Comparison of ENCODE assay signal across 12 cellular contexts in the genomic region with DNA sequence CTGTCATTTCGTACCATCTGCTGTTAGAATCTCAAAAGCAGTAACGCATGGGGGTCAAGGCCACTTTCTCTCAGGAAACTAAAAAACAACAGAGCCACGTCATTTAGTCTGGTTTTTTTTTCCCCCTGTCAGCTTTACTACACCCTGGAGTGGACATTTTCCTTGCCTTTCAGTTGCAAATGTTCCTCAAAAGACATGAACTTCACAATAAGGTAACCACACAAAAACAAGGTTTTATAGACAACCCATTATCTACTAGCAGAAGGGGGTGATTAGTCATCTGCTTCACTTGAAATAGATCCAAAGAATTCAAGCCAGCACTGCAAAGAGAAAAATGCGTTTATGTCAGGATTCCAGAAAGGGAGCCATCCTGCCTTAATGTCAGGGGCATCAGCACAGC.
DNase-seq lines count a peak whose midpoint lies in the region; ATAC-seq, FAIRE-seq and TF ChIP-seq lines count a peak whose summit lies in the region.
"Had no signal": no experiment of that assay in that cellular context is flagged by ENCODE, and none has a peak within 500 bp of the region (broad histone marks: within the 10 kb centered on the region; RNA-seq: fewer than 3 reads in every experiment).

No MANE protein-coding gene starts in this region.

- H3K9ac ChIP-seq in Karpas-422 (ENCODE audit: low read length) (no peak overlapping the region), kidney (ENCODE audit: low read length in 2 of 2) (no peak overlapping the region)

- intact Hi-C loops in left ventricle myocardium superior (cut with micrococcal nuclease) = no loop called here
- intact Hi-C loops in kidney (cut with DNase I) = no loop called here

- TF ChIP-seq CTCF in kidney (IDR thresholded peaks at IDR 0.05; ENCODE audit: borderline replicate concordance, extremely low read depth, insufficient read depth) = no peak

- no peaks in the 10 kb centered on the region for H3K27me3 ChIP-seq in Karpas-422 (ENCODE audit: low read length)

- H3K36me3 ChIP-seq in Karpas-422 (ENCODE audit: insufficient read depth, low read length) = no peaks in the 10 kb centered on the region
- H3K36me3 ChIP-seq in kidney (ENCODE audit: control insufficient read depth in 1 of 2, insufficient read depth in 2 of 2, low read length in 2 of 2) = no peaks in the 10 kb centered on the region

- H3K4me2 ChIP-seq in Karpas-422 (ENCODE audit: low read depth, low read length, poor library complexity, severe bottlenecking) = no peak overlapping the region

- DNase-seq in GM03348 (ENCODE audit: low spot score) (peak; percentile 74), NCI-H2227 treated with DMSO at 0.1 percent for 48 hours (lab: John Stamatoyannopoulos, UW) (peak; percentile 65), dermis blood vessel endothelial cell (peak; percentile 32), myocyte (ENCODE audit: low read depth) (peak; percentile 41), left ventricle myocardium superior (no peak), G401 (ENCODE audit: low spot score) (no peak), Karpas-422 (no peak), kidney (no peak)
- DNase-seq: activated CD8-positive, alpha-beta memory T cell treated with anti-CD3 and anti-CD28 coated beads, Interleukin-2, amount 50 U/mL, for 48 hours; midbrain; stimulated activated CD4-positive, alpha-beta T cell treated with anti-CD3 and anti-CD28 coated beads, Interleukin-15, amount 100 ng/mL, for 24 hours; SW 1271 had no signal

- no peaks in the 10 kb centered on the region for H3K9me3 ChIP-seq in Karpas-422 (ENCODE audit: low read length)
- H3K9me3 ChIP-seq in kidney (ENCODE audit: control insufficient read depth in 1 of 2, low read length in 2 of 2) = no peaks in the 10 kb centered on the region

- no peak overlapping the region for H2AFZ ChIP-seq in Karpas-422 (ENCODE audit: low read length)

- H3K9me2 ChIP-seq in Karpas-422 (replicated peaks; ENCODE audit: insufficient read depth, low read length) = no peaks in the 10 kb centered on the region

- in situ Hi-C loops in G401 (cut with HindIII; ENCODE audit: low sequenced_read_pairs) = no loop called here

- no peak overlapping the region for H3K4me3 ChIP-seq in Karpas-422 (ENCODE audit: low read length)
- H3K4me3 ChIP-seq in kidney (ENCODE audit: low read length in 2 of 2) = no peak overlapping the region

- no peaks in the 10 kb centered on the region for H3K79me2 ChIP-seq in Karpas-422 (ENCODE audit: low read length)

- no peak overlapping the region for H3K27ac ChIP-seq in Karpas-422 (ENCODE audit: low read length)
- H3K27ac ChIP-seq in kidney (ENCODE audit: low read depth in 2 of 2, low read length in 2 of 2) = no peak overlapping the region

- no peak for FAIRE-seq in kidney (lab: Jason Lieb, UNC)

- no peaks in the 10 kb centered on the region for H3K4me1 ChIP-seq in Karpas-422 (ENCODE audit: low read length)
- H3K4me1 ChIP-seq in kidney (ENCODE audit: control insufficient read depth in 1 of 2, insufficient read depth in 1 of 2, low read depth in 1 of 2, low read length in 2 of 2) = no peaks in the 10 kb centered on the region

- no peaks in the 10 kb centered on the region for H4K20me1 ChIP-seq in Karpas-422 (ENCODE audit: insufficient read depth, low read depth, low read length)

- no peak for ATAC-seq in left ventricle myocardium superior

Comparison
In these comparisons a context has a peak if more than half of its experiments do, and no peak if none do; other contexts are left out.
1. DNase-seq: peak in GM03348 (single experiment), NCI-H2227 treated with DMSO at 0.1 percent for 48 hours (single experiment), dermis blood vessel endothelial cell (single experiment) and myocyte (single experiment); none in left ventricle myocardium superior (single experiment), G401 (single experiment), Karpas-422 (single experiment) and kidney (single experiment).